ENCODE assay signal across 1 cellular context in the genomic region with DNA sequence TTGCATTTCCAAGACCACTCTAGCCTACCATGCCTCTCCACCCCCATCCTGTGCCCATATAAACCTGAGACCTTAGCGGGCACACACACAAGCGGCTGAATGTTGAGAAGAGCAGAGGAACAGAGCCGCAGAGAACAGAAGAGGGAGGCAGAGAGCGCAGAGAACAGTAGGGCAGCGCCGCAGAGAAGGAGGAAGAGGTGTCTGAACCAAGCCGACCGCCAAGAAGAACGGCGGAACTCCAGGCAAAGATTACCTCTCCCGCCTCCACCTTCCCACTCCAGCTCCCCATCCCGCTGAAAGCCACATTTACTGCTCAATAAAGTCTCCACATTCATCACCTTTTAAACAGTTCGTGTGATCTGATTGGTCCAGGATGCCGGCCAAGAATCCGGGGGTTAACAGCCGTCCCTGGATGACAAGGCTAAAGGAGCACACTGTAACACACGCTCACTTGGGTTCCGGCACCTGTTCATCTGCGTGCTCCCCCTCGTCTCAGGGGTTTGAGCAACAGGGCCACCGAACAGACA.
TF ChIP-seq lines count a peak whose summit lies in the region.

No MANE protein-coding gene starts in this region.

TF ChIP-seq in GM12878, 131 proteins besides CTCF, POLR2A, EP300 and RAD21:
- TF ChIP-seq, protein P1, sequence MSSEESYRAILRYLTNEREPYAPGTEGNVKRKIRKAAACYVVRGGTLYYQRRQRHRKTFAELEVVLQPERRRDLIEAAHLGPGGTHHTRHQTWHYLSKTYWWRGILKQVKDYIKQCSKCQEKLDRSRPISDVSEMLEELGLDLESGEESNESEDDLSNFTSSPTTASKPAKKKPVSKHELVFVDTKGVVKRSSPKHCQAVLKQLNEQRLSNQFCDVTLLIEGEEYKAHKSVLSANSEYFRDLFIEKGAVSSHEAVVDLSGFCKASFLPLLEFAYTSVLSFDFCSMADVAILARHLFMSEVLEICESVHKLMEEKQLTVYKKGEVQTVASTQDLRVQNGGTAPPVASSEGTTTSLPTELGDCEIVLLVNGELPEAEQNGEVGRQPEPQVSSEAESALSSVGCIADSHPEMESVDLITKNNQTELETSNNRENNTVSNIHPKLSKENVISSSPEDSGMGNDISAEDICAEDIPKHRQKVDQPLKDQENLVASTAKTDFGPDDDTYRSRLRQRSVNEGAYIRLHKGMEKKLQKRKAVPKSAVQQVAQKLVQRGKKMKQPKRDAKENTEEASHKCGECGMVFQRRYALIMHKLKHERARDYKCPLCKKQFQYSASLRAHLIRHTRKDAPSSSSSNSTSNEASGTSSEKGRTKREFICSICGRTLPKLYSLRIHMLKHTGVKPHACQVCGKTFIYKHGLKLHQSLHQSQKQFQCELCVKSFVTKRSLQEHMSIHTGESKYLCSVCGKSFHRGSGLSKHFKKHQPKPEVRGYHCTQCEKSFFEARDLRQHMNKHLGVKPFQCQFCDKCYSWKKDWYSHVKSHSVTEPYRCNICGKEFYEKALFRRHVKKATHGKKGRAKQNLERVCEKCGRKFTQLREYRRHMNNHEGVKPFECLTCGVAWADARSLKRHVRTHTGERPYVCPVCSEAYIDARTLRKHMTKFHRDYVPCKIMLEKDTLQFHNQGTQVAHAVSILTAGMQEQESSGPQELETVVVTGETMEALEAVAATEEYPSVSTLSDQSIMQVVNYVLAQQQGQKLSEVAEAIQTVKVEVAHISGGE (CRISPR knock-in tag; IDR thresholded peaks at IDR 0.05), result no peak
- TF ChIP-seq NR2C2 (IDR thresholded peaks at IDR 0.05; ENCODE audit: borderline replicate concordance, control insufficient read depth, insufficient read length, low read depth) (no peak), JUNB (IDR thresholded peaks at IDR 0.05) (no peak), GATAD2B (conservative IDR thresholded peaks at IDR 0.05; ENCODE audit: low read depth) (no peak), SPI1 (IDR thresholded peaks at IDR 0.05; ENCODE audit: borderline replicate concordance, insufficient read depth, low read depth, low read length) (no peak), HCFC1 (IDR thresholded peaks at IDR 0.05; ENCODE audit: low read length) (no peak), SIX5 (IDR thresholded peaks at IDR 0.05; ENCODE audit: low read depth, low read length, severe bottlenecking) (no peak), CREB1 (IDR thresholded peaks at IDR 0.05; ENCODE audit: low read depth) (no peak), ESRRA (IDR thresholded peaks at IDR 0.05; ENCODE audit: low read length) (no peak), SMAD5 (IDR thresholded peaks at IDR 0.05; ENCODE audit: low read depth) (no peak), NRF1 (conservative IDR thresholded peaks at IDR 0.05; ENCODE audit: low read depth, low read length) (no peak), SUPT20H (IDR thresholded peaks at IDR 0.05; ENCODE audit: borderline replicate concordance, control insufficient read depth, low read depth, low read length) (no peak), KLF5 (IDR thresholded peaks at IDR 0.05; ENCODE audit: partially characterized antibody) (no peak), MEF2B (IDR thresholded peaks at IDR 0.05; ENCODE audit: partially characterized antibody, poor library complexity, severe bottlenecking) (no peak), RBBP5 (conservative IDR thresholded peaks at IDR 0.05) (no peak)
- TF ChIP-seq, protein P2, sequence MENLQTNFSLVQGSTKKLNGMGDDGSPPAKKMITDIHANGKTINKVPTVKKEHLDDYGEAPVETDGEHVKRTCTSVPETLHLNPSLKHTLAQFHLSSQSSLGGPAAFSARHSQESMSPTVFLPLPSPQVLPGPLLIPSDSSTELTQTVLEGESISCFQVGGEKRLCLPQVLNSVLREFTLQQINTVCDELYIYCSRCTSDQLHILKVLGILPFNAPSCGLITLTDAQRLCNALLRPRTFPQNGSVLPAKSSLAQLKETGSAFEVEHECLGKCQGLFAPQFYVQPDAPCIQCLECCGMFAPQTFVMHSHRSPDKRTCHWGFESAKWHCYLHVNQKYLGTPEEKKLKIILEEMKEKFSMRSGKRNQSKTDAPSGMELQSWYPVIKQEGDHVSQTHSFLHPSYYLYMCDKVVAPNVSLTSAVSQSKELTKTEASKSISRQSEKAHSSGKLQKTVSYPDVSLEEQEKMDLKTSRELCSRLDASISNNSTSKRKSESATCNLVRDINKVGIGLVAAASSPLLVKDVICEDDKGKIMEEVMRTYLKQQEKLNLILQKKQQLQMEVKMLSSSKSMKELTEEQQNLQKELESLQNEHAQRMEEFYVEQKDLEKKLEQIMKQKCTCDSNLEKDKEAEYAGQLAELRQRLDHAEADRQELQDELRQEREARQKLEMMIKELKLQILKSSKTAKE (IDR thresholded peaks at IDR 0.05; ENCODE audit: low read depth, poor library complexity, severe bottlenecking), result no peak
- TF ChIP-seq, protein P3, sequence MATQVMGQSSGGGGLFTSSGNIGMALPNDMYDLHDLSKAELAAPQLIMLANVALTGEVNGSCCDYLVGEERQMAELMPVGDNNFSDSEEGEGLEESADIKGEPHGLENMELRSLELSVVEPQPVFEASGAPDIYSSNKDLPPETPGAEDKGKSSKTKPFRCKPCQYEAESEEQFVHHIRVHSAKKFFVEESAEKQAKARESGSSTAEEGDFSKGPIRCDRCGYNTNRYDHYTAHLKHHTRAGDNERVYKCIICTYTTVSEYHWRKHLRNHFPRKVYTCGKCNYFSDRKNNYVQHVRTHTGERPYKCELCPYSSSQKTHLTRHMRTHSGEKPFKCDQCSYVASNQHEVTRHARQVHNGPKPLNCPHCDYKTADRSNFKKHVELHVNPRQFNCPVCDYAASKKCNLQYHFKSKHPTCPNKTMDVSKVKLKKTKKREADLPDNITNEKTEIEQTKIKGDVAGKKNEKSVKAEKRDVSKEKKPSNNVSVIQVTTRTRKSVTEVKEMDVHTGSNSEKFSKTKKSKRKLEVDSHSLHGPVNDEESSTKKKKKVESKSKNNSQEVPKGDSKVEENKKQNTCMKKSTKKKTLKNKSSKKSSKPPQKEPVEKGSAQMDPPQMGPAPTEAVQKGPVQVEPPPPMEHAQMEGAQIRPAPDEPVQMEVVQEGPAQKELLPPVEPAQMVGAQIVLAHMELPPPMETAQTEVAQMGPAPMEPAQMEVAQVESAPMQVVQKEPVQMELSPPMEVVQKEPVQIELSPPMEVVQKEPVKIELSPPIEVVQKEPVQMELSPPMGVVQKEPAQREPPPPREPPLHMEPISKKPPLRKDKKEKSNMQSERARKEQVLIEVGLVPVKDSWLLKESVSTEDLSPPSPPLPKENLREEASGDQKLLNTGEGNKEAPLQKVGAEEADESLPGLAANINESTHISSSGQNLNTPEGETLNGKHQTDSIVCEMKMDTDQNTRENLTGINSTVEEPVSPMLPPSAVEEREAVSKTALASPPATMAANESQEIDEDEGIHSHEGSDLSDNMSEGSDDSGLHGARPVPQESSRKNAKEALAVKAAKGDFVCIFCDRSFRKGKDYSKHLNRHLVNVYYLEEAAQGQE (IDR thresholded peaks at IDR 0.05; ENCODE audit: low read depth, low read length), result no peak
